ENCODE assay signal across 23 cellular contexts in genomic region chr3:29152379-29152778, GRCh38.
A peak's percentile ranks its signal among the peaks of the same experiment; 100 is the strongest.
DNase-seq lines count a peak whose midpoint lies in the region; ATAC-seq and TF ChIP-seq lines count a peak whose summit lies in the region.
"Had no signal": no experiment of that assay in that cellular context is flagged by ENCODE, and none has a peak within 500 bp of the region (broad histone marks: within the 10 kb centered on the region; RNA-seq: fewer than 3 reads in every experiment).

No MANE protein-coding gene starts in this region.

- DNase-seq in left ventricle myocardium inferior, result no peak
- DNase-seq in cardiac septum (ENCODE audit: low spot score), result no peak
- peak; percentile 15 for DNase-seq in glutamatergic neuron
- DNase-seq in stimulated activated CD4-positive, alpha-beta T cell treated with anti-CD3 and anti-CD28 coated beads, Interleukin-12 subunit alpha, Interleukin-12 subunit beta, amount 100 ng/mL, for 4 hours, result no peak
- no peak for DNase-seq in NCI-H1092 treated with DMSO at 0.1 percent for 48 hours (lab: John Stamatoyannopoulos, UW)
- DNase-seq: activated CD4-positive, alpha-beta T cell treated with anti-CD3 and anti-CD28 coated beads, Interleukin-2, amount 10 ng/mL, durations not matched to agents 7 days and 5 days; activated gamma-delta T cell treated with Interleukin-2 at 50 U/mL for 16 hours; amygdala; C1 segment of cervical spinal cord; effector memory CD4-positive, alpha-beta T cell; GM23248; hippocampal formation; KG1; left cardiac atrium; NCI-H1417; NCI-H526 treated with DMSO at 0.1 percent for 48 hours; retina; stimulated activated naive B cell treated with anti-CD40 and anti-IgM and Interleukin-4, amounts not matched to agents 10 μg/mL and 1 μg/mL and 100 μg/mL, for 72 hours; tibial artery had no signal

- H3K4me1 ChIP-seq in left ventricle myocardium inferior, result no peaks in the 10 kb centered on the region
- H3K4me1 ChIP-seq: tibial artery had no signal

- peaks cover 42% of the 10 kb centered on the region for H3K4me1 Mint-ChIP-seq in glutamatergic neuron (ENCODE audit: low read depth, unreplicated experiment)
- H3K4me1 Mint-ChIP-seq: stimulated activated naive B cell treated with anti-CD40 and anti-IgM and Interleukin-4, amounts not matched to agents 10 μg/mL and 1 μg/mL and 100 μg/mL, for 72 hours had no signal

- no peak for ATAC-seq in GM19035 (IDR thresholded peaks at IDR 0.05; ENCODE audit: unreplicated experiment)
- no peak for ATAC-seq in HG03432 (IDR thresholded peaks at IDR 0.05; ENCODE audit: unreplicated experiment)
- ATAC-seq: stimulated activated naive B cell treated with anti-CD40 and anti-IgM and Interleukin-4, amounts not matched to agents 10 μg/mL and 1 μg/mL and 100 μg/mL, for 72 hours had no signal

- H3K27me3 ChIP-seq in left ventricle myocardium inferior (ENCODE audit: low read depth), result no peaks in the 10 kb centered on the region
- H3K27me3 ChIP-seq: tibial artery had no signal

- H3K27ac Mint-ChIP-seq in glutamatergic neuron (ENCODE audit: unreplicated experiment), result no peak overlapping the region
- H3K27ac Mint-ChIP-seq: activated CD4-positive, alpha-beta T cell treated with anti-CD3 and anti-CD28 coated beads, Interleukin-2, amount 10 ng/mL, durations not matched to agents 7 days and 5 days; mesothelial cell of epicardium; stimulated activated naive B cell treated with anti-CD40 and anti-IgM and Interleukin-4, amounts not matched to agents 10 μg/mL and 1 μg/mL and 100 μg/mL, for 72 hours had no signal

- no peaks in the 10 kb centered on the region for H3K9me3 ChIP-seq in left ventricle myocardium inferior (replicated peaks)
- H3K9me3 ChIP-seq: tibial artery had no signal

- TF ChIP-seq CTCF in left ventricle myocardium inferior (IDR thresholded peaks at IDR 0.05; ENCODE audit: borderline replicate concordance), result peak; percentile 31
- peak; percentile 25; the same call in 1 of the 2 replicates for TF ChIP-seq CTCF in VCaP (conservative IDR thresholded peaks at IDR 0.05)
- no peak for TF ChIP-seq CTCF in glutamatergic neuron (IDR thresholded peaks at IDR 0.05; ENCODE audit: partially characterized antibody, unreplicated experiment)

- H3K4me3 Mint-ChIP-seq in glutamatergic neuron (ENCODE audit: unreplicated experiment), result no peak overlapping the region
- H3K4me3 Mint-ChIP-seq: activated CD4-positive, alpha-beta T cell treated with anti-CD3 and anti-CD28 coated beads, Interleukin-2, amount 10 ng/mL, durations not matched to agents 7 days and 5 days; mesothelial cell of epicardium; stimulated activated naive B cell treated with anti-CD40 and anti-IgM and Interleukin-4, amounts not matched to agents 10 μg/mL and 1 μg/mL and 100 μg/mL, for 72 hours had no signal

- H3K27ac ChIP-seq in left ventricle myocardium inferior (replicated peaks) (no peak overlapping the region), VCaP (no peak overlapping the region)
- H3K27ac ChIP-seq: GM23248, tibial artery had no signal

- no peaks in the 10 kb centered on the region for H3K36me3 Mint-ChIP-seq in glutamatergic neuron (ENCODE audit: unreplicated experiment)
- H3K36me3 Mint-ChIP-seq: stimulated activated naive B cell treated with anti-CD40 and anti-IgM and Interleukin-4, amounts not matched to agents 10 μg/mL and 1 μg/mL and 100 μg/mL, for 72 hours had no signal

- H3K4me3 ChIP-seq in left ventricle myocardium inferior, result no peak overlapping the region
- H3K4me3 ChIP-seq: GM23248, tibial artery had no signal

- peaks cover 5% of the 10 kb centered on the region for H3K9me3 Mint-ChIP-seq in glutamatergic neuron (ENCODE audit: unreplicated experiment)
- H3K9me3 Mint-ChIP-seq: activated CD4-positive, alpha-beta T cell treated with anti-CD3 and anti-CD28 coated beads, Interleukin-2, amount 10 ng/mL, durations not matched to agents 7 days and 5 days; stimulated activated naive B cell treated with anti-CD40 and anti-IgM and Interleukin-4, amounts not matched to agents 10 μg/mL and 1 μg/mL and 100 μg/mL, for 72 hours had no signal

- intact Hi-C loops in left ventricle myocardium inferior (cut with micrococcal nuclease), result no loop called here
- intact Hi-C loops in cardiac septum (cut with DNase I), result no loop called here

- H3K27me3 Mint-ChIP-seq in glutamatergic neuron (ENCODE audit: unreplicated experiment), result peaks cover 3% of the 10 kb centered on the region
- H3K27me3 Mint-ChIP-seq: stimulated activated naive B cell treated with anti-CD40 and anti-IgM and Interleukin-4, amounts not matched to agents 10 μg/mL and 1 μg/mL and 100 μg/mL, for 72 hours had no signal

- no peaks in the 10 kb centered on the region for H3K36me3 ChIP-seq in left ventricle myocardium inferior
- H3K36me3 ChIP-seq: tibial artery had no signal
